Comparison of ENCODE assay signal across 19 cellular contexts in genomic region chr2:45654250-45654649, GRCh38. TPM values are rescaled to one million over a fixed set of nuclear protein-coding genes. Genes with fewer than 3 reads are reported as not detected.
DNase-seq lines count a peak whose midpoint lies in the region; ATAC-seq and TF ChIP-seq lines count a peak whose summit lies in the region.
"Had no signal": no experiment of that assay in that cellular context is flagged by ENCODE, and none has a peak within 500 bp of the region (broad histone marks: within the 10 kb centered on the region; RNA-seq: fewer than 3 reads in every experiment).

No MANE protein-coding gene starts in this region.

- H2AFZ ChIP-seq in DND-41 (ENCODE audit: low read depth, low read length), result no peak overlapping the region

- peak overlapping the region; percentile 30 for H3K4me3 Mint-ChIP-seq in activated B cell treated with CpG ODN at 0.5 μM for 24 hours
- H3K4me3 Mint-ChIP-seq in nephron, result peak overlapping the region; percentile 38 to 98 (median 56)
- H3K4me3 Mint-ChIP-seq: T-helper 2 cell treated with Interferon-gamma antibody and Interleukin-4, amounts not matched to agents 5 μg/mL and 100 μg/mL, for 36 hours had no signal

- no peaks in the 10 kb centered on the region; the same call in 1 of the 2 replicates for H3K36me3 ChIP-seq in DND-41 (ENCODE audit: insufficient read depth, low read length)
- H3K36me3 ChIP-seq: SJCRH30, upper lobe of right lung had no signal

- DNase-seq in NCI-H2029 treated with DMSO at 0.1 percent for 48 hours (lab: John Stamatoyannopoulos, UW) (peak; percentile 9), NCI-H2029 (lab: John Stamatoyannopoulos, UW) (no peak), DND-41 (no peak), activated B cell treated with CpG ODN at 0.5 μM for 24 hours (no peak), left cardiac atrium (no peak), NCI-H2227 (lab: John Stamatoyannopoulos, UW; ENCODE audit: unreplicated experiment) (no peak)
- DNase-seq in activated naive CD4-positive, alpha-beta T cell (lab: John Stamatoyannopoulos, UW), result no peak
- DNase-seq: activated CD4-positive, CD25-positive, alpha-beta regulatory T cell treated with anti-CD3 and anti-CD28 coated beads, Interleukin-2, amount 50 U/mL, for 72 hours; anterior cingulate cortex; hippocampal formation; NCI-H1092; NCI-H2227 treated with DMSO at 0.1 percent for 48 hours; stimulated activated CD4-positive, alpha-beta T cell treated with anti-CD3 and anti-CD28 coated beads, Interleukin-15, amount 100 ng/mL, for 24 hours; stimulated activated naive B cell treated with anti-CD40 and anti-IgM and Interleukin-4, amounts not matched to agents 10 μg/mL and 1 μg/mL and 100 μg/mL, for 72 hours; upper lobe of right lung had no signal

- peaks cover 40% of the 10 kb centered on the region for H3K79me2 ChIP-seq in DND-41 (ENCODE audit: insufficient read depth, low read length)

- POLR2A ChIA-PET in activated B cell treated with CpG ODN at 0.5 μM for 24 hours (lab: Charles Lee), result interaction anchor here (1.5 to 6.7 kb wide), 2 partner anchors 77 to 124 kb away, joined by 3 to 211 read pairs; no protein-coding TSS in a partner anchor

- H3K27ac ChIP-seq in DND-41 (ENCODE audit: low read length), result no peak overlapping the region
- H3K27ac ChIP-seq: SJCRH30, upper lobe of right lung had no signal

- TF ChIP-seq CTCF in DND-41 (IDR thresholded peaks at IDR 0.05; ENCODE audit: borderline replicate concordance, extremely low read depth, low read length, poor library complexity, severe bottlenecking) (no peak), activated B cell treated with CpG ODN at 0.5 μM for 24 hours (IDR thresholded peaks at IDR 0.05) (no peak), nephron (IDR thresholded peaks at IDR 0.05; ENCODE audit: unreplicated experiment in 3 of 3) (no peak)

- H4K20me1 ChIP-seq in DND-41 (ENCODE audit: insufficient read depth, low read length), result peaks cover 20% of the 10 kb centered on the region; the same call in 1 of the 2 replicates

- H3K9me3 ChIP-seq in DND-41 (ENCODE audit: insufficient read depth, low read length, severe bottlenecking), result no peaks in the 10 kb centered on the region
- H3K9me3 ChIP-seq: SJCRH30, upper lobe of right lung had no signal

- H3K4me2 ChIP-seq in DND-41 (ENCODE audit: insufficient read depth, low read length), result peak overlapping the region; percentile 88

- no peaks in the 10 kb centered on the region for H3K9me3 Mint-ChIP-seq in activated B cell treated with CpG ODN at 0.5 μM for 24 hours
- no peaks in the 10 kb centered on the region for H3K9me3 Mint-ChIP-seq in nephron
- H3K9me3 Mint-ChIP-seq: mesothelial cell of epicardium; stimulated activated naive B cell treated with anti-CD40 and anti-IgM and Interleukin-4, amounts not matched to agents 10 μg/mL and 1 μg/mL and 100 μg/mL, for 72 hours; T-helper 2 cell treated with Interferon-gamma antibody and Interleukin-4, amounts not matched to agents 5 μg/mL and 100 μg/mL, for 36 hours had no signal

- H3K4me1 Mint-ChIP-seq in activated B cell treated with CpG ODN at 0.5 μM for 24 hours (peaks cover 61% of the 10 kb centered on the region), nephron (peaks cover 27% of the 10 kb centered on the region)

- peaks cover 2% of the 10 kb centered on the region for H3K27me3 Mint-ChIP-seq in activated B cell treated with CpG ODN at 0.5 μM for 24 hours
- H3K27me3 Mint-ChIP-seq in nephron (ENCODE audit: low read depth), result peaks cover 34% of the 10 kb centered on the region
- H3K27me3 Mint-ChIP-seq: stimulated activated naive B cell treated with anti-CD40 and anti-IgM and Interleukin-4, amounts not matched to agents 10 μg/mL and 1 μg/mL and 100 μg/mL, for 72 hours had no signal

- H3K4me3 ChIP-seq in DND-41 (ENCODE audit: low read depth in 1 of 2, low read length in 2 of 2), result 0 out of 4 replicates have a peak overlapping the region, but pooled peaks of 1 of the 2 experiments have one; percentile 11
- H3K4me3 ChIP-seq: SJCRH30 had no signal

- CTCF ChIA-PET in activated B cell treated with CpG ODN at 0.5 μM for 24 hours (lab: Charles Lee), result interaction anchor here (1.0 to 1.5 kb wide), 2 partner anchors 8 to 124 kb away, joined by 3 to 5 read pairs; no protein-coding TSS in a partner anchor

- no peak for ATAC-seq in DND-41 (ENCODE audit: insufficient read depth, low read depth)
- no peak for ATAC-seq in activated B cell treated with CpG ODN at 0.5 μM for 24 hours (ENCODE audit: low read depth)
- ATAC-seq in left cardiac atrium, result no peak
- ATAC-seq: stimulated activated naive B cell treated with anti-CD40 and anti-IgM and Interleukin-4, amounts not matched to agents 10 μg/mL and 1 μg/mL and 100 μg/mL, for 72 hours; upper lobe of right lung had no signal

- H3K9ac ChIP-seq in DND-41 (ENCODE audit: low read depth, low read length), result no peak overlapping the region

- H3K36me3 Mint-ChIP-seq in activated B cell treated with CpG ODN at 0.5 μM for 24 hours (ENCODE audit: low read depth) (peaks cover 11% of the 10 kb centered on the region), nephron (ENCODE audit: low read depth) (no peaks in the 10 kb centered on the region)
- H3K36me3 Mint-ChIP-seq: mesothelial cell of epicardium had no signal

- H3K27ac Mint-ChIP-seq in activated B cell treated with CpG ODN at 0.5 μM for 24 hours (no peak overlapping the region), nephron (peak overlapping the region in 2 of 3 experiments; percentile 2 to 84)
- H3K27ac Mint-ChIP-seq: mesothelial cell of epicardium; stimulated activated naive B cell treated with anti-CD40 and anti-IgM and Interleukin-4, amounts not matched to agents 10 μg/mL and 1 μg/mL and 100 μg/mL, for 72 hours; T-helper 2 cell treated with Interferon-gamma antibody and Interleukin-4, amounts not matched to agents 5 μg/mL and 100 μg/mL, for 36 hours had no signal

- H3K4me1 ChIP-seq in DND-41 (ENCODE audit: insufficient read depth, low read length), result peaks cover 46% of the 10 kb centered on the region

- intact Hi-C loops in activated B cell treated with CpG ODN at 0.5 μM for 24 hours (cut with micrococcal nuclease) (no loop called here), left cardiac atrium (cut with DNase I) (loop anchor here in 1 of 2 donors (5.0 kb wide), 1 partner anchor 118 kb away; no protein-coding TSS in a partner anchor)

- H3K27me3 ChIP-seq in DND-41 (ENCODE audit: insufficient read depth, low read length, poor library complexity), result no peaks in the 10 kb centered on the region
- H3K27me3 ChIP-seq: SJCRH30, upper lobe of right lung had no signal

RNA-seq across cellular contexts. Expression of gene PRKCE, which starts 2.8 kb away (rescaled TPM):
- total RNA-seq in activated B cell treated with CpG ODN at 0.5 μM for 24 hours, result 44.2 and 53.8 TPM in 2 replicates
- 10 to 100 TPM; 17.9 to 24.8 TPM for total RNA-seq in left cardiac atrium

RNA-seq across cellular contexts. Expression of gene SRBD1, which starts 43.2 kb away (rescaled TPM):
- total RNA-seq in activated B cell treated with CpG ODN at 0.5 μM for 24 hours (20.2 and 20.8 TPM in 2 replicates), left cardiac atrium (10 to 100 TPM in 1 of 2 donors, 1 to 10 TPM in 1; 8.8 to 13.2 TPM)
